Comparison of ENCODE assay signal across 8 cellular contexts in the genomic region with DNA sequence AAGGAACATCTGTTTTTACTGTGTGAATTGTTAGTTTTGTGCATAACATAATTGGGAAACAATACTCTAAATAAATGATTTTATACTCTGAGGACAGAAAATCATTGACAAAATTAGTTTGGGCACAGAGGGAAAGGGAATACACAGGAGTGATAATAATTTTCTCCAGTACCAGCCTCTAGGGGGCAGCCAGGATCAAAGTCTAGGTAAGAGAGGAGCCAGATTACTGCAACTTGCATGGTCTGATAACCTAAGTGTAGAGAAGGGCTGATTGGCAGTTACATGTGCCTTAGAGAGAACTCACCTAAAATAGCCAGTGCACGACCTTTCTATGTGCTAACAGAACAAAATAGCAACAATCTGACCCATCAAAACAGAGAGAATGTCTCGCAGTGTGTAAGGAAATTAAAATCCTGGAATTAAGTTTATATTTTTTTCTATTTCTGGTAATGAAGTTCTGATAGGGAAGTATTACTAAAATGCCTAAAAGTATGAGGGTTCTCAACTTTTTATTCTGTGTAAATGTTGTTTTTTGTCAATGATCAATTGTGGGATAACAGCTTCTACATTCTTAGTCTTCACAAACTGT.
DNase-seq lines count a peak whose midpoint lies in the region; ATAC-seq and TF ChIP-seq lines count a peak whose summit lies in the region.

No MANE protein-coding gene starts in this region.

- no peak overlapping the region for H3K27ac ChIP-seq in parathyroid adenoma

- H3K36me3 ChIP-seq in parathyroid adenoma (ENCODE audit: control insufficient read depth, insufficient read depth, low read length), result no peaks in the 10 kb centered on the region

- H3K79me2 ChIP-seq in parathyroid adenoma, result no peaks in the 10 kb centered on the region

- no peak overlapping the region for H2AFZ ChIP-seq in parathyroid adenoma

- H3K9ac ChIP-seq in parathyroid adenoma, result no peak overlapping the region

- no peaks in the 10 kb centered on the region for H3K9me3 ChIP-seq in parathyroid adenoma (ENCODE audit: control insufficient read depth, low read length)

- ATAC-seq in HG02938 (IDR thresholded peaks at IDR 0.05; ENCODE audit: unreplicated experiment) (peak; percentile 62), GM21528 (IDR thresholded peaks at IDR 0.05; ENCODE audit: low FRiP score, unreplicated experiment) (no peak)

- no peaks in the 10 kb centered on the region for H3K4me1 ChIP-seq in parathyroid adenoma

- TF ChIP-seq CTCF in fibroblast of villous mesenchyme (IDR thresholded peaks at IDR 0.05; ENCODE audit: insufficient read depth, low read depth, low read length) (peak; percentile 82), parathyroid adenoma (IDR thresholded peaks at IDR 0.05) (peak; percentile 64)

- DNase-seq in activated gamma-delta T cell treated with Interleukin-2 at 50 U/mL for 16 hours (peak; percentile 44), activated gamma-delta T cell (lab: John Stamatoyannopoulos, UW) (no peak), NCI-H748 (lab: John Stamatoyannopoulos, UW; ENCODE audit: unreplicated experiment) (peak; percentile 37), activated T-cell treated with anti-CD3 and anti-CD28 coated beads for 4 hours (peak; percentile 40), fibroblast of villous mesenchyme (ENCODE audit: low read depth) (peak; percentile 48)

- no peaks in the 10 kb centered on the region for H3K27me3 ChIP-seq in parathyroid adenoma (ENCODE audit: control insufficient read depth, insufficient read depth, low read length)

- H3K4me2 ChIP-seq in parathyroid adenoma (ENCODE audit: low read length), result no peak overlapping the region

- H3K4me3 ChIP-seq in fibroblast of villous mesenchyme (ENCODE audit: low read depth, low read length) (no peak overlapping the region), parathyroid adenoma (ENCODE audit: low read depth, low read length) (no peak overlapping the region)
